In the genomic region with DNA sequence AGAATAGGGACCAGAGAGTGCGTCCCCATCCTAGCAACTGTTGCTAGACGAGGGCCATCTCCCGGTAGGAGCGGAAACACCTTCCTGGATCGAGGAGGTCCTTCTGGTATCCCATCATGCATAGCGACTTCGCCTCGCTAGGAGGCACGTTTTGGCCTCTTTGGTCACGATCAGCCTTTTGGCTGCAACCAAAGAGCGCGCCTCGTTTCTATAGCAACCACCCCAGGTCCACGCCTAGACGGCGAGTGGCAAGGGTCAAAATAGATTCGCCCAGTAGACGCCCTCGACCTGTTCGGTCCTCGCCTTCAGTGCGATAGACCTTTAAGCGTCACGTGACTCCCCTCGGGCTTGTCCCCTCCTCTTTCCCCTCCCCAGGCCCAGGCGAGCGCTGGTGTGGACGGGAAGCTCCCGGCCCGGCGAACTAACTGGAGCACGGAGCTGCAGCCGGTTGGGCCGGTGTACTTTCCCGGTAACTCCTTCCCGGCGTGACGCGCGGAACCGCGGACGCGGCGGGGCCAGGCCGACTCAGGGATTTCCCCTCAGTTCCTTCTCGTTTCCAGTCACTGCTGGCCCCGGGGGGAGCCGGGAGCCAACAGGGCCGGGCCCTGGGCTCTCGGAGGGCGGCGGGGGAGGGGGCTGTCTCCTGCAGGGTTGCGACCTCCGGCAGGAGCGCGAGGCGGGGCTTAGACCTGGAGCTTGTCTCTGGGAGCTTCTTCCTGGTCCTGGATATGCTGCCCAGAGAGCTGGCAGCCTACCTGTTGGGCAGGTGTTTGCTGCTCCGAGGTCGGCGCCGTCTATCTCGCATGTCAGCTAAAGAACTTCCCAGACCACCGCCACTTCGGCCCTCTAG, we compare ENCODE assay signal across 1 cellular context.
TF ChIP-seq lines count a peak whose summit lies in the region.

A gene (plus strand): TSS at position 359 of the 850 bp plus-strand sequence. CDS start 2,258 bp downstream, outside the sequence.

TF ChIP-seq in HCT116, 20 proteins besides CTCF, POLR2A, EP300 and RAD21 (continued from another document):
- TF ChIP-seq, protein P1, sequence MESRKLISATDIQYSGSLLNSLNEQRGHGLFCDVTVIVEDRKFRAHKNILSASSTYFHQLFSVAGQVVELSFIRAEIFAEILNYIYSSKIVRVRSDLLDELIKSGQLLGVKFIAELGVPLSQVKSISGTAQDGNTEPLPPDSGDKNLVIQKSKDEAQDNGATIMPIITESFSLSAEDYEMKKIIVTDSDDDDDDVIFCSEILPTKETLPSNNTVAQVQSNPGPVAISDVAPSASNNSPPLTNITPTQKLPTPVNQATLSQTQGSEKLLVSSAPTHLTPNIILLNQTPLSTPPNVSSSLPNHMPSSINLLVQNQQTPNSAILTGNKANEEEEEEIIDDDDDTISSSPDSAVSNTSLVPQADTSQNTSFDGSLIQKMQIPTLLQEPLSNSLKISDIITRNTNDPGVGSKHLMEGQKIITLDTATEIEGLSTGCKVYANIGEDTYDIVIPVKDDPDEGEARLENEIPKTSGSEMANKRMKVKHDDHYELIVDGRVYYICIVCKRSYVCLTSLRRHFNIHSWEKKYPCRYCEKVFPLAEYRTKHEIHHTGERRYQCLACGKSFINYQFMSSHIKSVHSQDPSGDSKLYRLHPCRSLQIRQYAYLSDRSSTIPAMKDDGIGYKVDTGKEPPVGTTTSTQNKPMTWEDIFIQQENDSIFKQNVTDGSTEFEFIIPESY (IDR thresholded peaks at IDR 0.05; ENCODE audit: extremely low read depth, insufficient replicate concordance, low read length) = peak; percentile 84
- TF ChIP-seq ZNF274 (IDR thresholded peaks at IDR 0.05; ENCODE audit: low read depth, low read length) (no peak), EZH2 (IDR thresholded peaks at IDR 0.05) (no peak), SIN3A (IDR thresholded peaks at IDR 0.05; ENCODE audit: low read depth) (no peak; the same call in none of the 2 replicates)
